Comparison of ENCODE assay signal across 1 cellular context in the genomic region with DNA sequence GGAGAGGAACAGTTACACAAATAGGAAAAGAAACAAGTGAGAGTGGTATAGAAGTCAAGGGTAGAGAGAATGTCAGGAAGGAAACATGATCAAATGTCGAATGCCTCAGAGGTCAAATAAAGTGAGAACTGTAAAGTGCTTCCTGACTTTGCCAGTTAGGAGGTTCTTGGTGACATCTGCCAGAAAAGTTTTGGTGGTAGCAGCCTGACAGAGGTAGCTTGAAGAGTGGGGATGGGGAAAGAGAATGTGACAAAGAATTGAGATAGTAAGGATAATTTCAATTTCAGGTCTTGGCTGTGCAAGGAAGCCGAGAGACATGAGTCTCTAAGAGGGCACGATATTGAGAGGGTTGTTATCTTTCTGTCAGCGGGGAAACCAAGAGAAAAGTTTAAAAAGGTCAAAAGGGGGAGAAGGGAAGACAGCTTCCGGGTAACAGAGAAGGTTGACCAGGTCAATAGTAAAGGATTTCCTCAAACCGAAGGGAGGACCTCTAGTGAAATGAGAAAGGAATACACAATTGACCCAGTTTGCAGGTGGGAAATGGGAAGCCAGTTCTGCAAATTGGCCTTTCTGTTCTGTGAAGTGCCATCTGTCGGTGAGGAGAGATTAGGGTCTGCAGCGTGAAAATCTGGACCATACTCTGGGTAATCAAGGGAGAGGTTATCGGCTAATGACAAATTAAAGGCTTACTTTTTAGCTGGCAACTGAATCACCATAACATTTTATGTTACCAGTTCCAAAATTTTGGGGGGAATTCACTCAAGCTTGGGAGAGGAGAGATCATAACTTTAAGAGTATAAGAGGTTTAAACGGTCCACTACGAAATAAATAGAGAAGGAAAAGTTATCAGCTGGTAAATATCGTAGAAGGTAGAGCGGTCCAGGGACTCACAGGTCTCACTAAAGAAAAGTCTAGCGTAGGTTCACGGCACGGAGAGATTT.
TF ChIP-seq lines count a peak whose summit lies in the region.

No MANE protein-coding gene starts in this region.

TF ChIP-seq in HepG2, 621 proteins besides CTCF, POLR2A, EP300 and RAD21 (continued from another document and continues in another):
- TF ChIP-seq, protein P1, sequence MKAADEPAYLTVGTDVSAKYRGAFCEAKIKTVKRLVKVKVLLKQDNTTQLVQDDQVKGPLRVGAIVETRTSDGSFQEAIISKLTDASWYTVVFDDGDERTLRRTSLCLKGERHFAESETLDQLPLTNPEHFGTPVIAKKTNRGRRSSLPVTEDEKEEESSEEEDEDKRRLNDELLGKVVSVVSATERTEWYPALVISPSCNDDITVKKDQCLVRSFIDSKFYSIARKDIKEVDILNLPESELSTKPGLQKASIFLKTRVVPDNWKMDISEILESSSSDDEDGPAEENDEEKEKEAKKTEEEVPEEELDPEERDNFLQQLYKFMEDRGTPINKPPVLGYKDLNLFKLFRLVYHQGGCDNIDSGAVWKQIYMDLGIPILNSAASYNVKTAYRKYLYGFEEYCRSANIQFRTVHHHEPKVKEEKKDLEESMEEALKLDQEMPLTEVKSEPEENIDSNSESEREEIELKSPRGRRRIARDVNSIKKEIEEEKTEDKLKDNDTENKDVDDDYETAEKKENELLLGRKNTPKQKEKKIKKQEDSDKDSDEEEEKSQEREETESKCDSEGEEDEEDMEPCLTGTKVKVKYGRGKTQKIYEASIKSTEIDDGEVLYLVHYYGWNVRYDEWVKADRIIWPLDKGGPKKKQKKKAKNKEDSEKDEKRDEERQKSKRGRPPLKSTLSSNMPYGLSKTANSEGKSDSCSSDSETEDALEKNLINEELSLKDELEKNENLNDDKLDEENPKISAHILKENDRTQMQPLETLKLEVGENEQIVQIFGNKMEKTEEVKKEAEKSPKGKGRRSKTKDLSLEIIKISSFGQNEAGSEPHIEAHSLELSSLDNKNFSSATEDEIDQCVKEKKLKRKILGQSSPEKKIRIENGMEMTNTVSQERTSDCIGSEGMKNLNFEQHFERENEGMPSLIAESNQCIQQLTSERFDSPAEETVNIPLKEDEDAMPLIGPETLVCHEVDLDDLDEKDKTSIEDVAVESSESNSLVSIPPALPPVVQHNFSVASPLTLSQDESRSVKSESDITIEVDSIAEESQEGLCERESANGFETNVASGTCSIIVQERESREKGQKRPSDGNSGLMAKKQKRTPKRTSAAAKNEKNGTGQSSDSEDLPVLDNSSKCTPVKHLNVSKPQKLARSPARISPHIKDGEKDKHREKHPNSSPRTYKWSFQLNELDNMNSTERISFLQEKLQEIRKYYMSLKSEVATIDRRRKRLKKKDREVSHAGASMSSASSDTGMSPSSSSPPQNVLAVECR (CRISPR knock-in tag; IDR thresholded peaks at IDR 0.05; ENCODE audit: borderline replicate concordance) = no peak
- TF ChIP-seq ZNF629 (CRISPR knock-in tag; conservative IDR thresholded peaks at IDR 0.05) (peak; percentile 98), ZNF431 (CRISPR knock-in tag; IDR thresholded peaks at IDR 0.05; ENCODE audit: borderline replicate concordance, low read depth) (no peak), RFX3 (CRISPR knock-in tag; IDR thresholded peaks at IDR 0.05) (no peak), NR2F1 (CRISPR knock-in tag; IDR thresholded peaks at IDR 0.05) (no peak; a peak in 1 of 4 replicates), ARID2 (CRISPR knock-in tag; IDR thresholded peaks at IDR 0.05; ENCODE audit: borderline replicate concordance) (no peak), NFIB (CRISPR knock-in tag; IDR thresholded peaks at IDR 0.05; ENCODE audit: borderline replicate concordance) (no peak), ZNF747 (CRISPR knock-in tag; IDR thresholded peaks at IDR 0.05; ENCODE audit: borderline replicate concordance) (no peak), ZNF180 (CRISPR knock-in tag; IDR thresholded peaks at IDR 0.05; ENCODE audit: borderline replicate concordance, low read depth) (no peak), TSC22D2 (CRISPR knock-in tag; IDR thresholded peaks at IDR 0.05; ENCODE audit: borderline replicate concordance) (no peak), SCMH1 (CRISPR knock-in tag; IDR thresholded peaks at IDR 0.05; ENCODE audit: borderline replicate concordance) (no peak), RCOR2 (CRISPR knock-in tag; IDR thresholded peaks at IDR 0.05) (0 out of 2 replicates have a peak, but pooled peaks have one; percentile 65), ZNF496 (CRISPR knock-in tag; IDR thresholded peaks at IDR 0.05; ENCODE audit: insufficient replicate concordance) (no peak), ZNF737 (CRISPR knock-in tag; IDR thresholded peaks at IDR 0.05; ENCODE audit: borderline replicate concordance) (no peak), KLF13 (CRISPR knock-in tag; IDR thresholded peaks at IDR 0.05) (no peak), GATAD2A (CRISPR knock-in tag; IDR thresholded peaks at IDR 0.05) (peak; percentile 52; the same call in 1 of the 2 replicates), ZSCAN29 (CRISPR knock-in tag; conservative IDR thresholded peaks at IDR 0.05) (no peak), ELF1 (CRISPR knock-in tag; IDR thresholded peaks at IDR 0.05) (peak; percentile 81), ZNF567 (CRISPR knock-in tag; IDR thresholded peaks at IDR 0.05; ENCODE audit: borderline replicate concordance) (no peak), MATR3 (CRISPR knock-in tag; IDR thresholded peaks at IDR 0.05) (no peak), RBM22 (optimal IDR thresholded peaks at IDR 0.05; ENCODE audit: low read length) (no peak), KDM5B (CRISPR knock-in tag; IDR thresholded peaks at IDR 0.05; ENCODE audit: borderline replicate concordance) (no peak), ZNF816 (CRISPR knock-in tag; IDR thresholded peaks at IDR 0.05; ENCODE audit: borderline replicate concordance) (no peak), RXRB (CRISPR knock-in tag; IDR thresholded peaks at IDR 0.05; ENCODE audit: borderline replicate concordance) (peak; percentile 28; the same call in 1 of the 2 replicates)
- TF ChIP-seq, protein P2, sequence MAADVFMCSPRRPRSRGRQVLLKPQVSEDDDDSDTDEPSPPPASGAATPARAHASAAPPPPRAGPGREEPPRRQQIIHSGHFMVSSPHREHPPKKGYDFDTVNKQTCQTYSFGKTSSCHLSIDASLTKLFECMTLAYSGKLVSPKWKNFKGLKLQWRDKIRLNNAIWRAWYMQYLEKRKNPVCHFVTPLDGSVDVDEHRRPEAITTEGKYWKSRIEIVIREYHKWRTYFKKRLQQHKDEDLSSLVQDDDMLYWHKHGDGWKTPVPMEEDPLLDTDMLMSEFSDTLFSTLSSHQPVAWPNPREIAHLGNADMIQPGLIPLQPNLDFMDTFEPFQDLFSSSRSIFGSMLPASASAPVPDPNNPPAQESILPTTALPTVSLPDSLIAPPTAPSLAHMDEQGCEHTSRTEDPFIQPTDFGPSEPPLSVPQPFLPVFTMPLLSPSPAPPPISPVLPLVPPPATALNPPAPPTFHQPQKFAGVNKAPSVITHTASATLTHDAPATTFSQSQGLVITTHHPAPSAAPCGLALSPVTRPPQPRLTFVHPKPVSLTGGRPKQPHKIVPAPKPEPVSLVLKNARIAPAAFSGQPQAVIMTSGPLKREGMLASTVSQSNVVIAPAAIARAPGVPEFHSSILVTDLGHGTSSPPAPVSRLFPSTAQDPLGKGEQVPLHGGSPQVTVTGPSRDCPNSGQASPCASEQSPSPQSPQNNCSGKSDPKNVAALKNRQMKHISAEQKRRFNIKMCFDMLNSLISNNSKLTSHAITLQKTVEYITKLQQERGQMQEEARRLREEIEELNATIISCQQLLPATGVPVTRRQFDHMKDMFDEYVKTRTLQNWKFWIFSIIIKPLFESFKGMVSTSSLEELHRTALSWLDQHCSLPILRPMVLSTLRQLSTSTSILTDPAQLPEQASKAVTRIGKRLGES (CRISPR knock-in tag; IDR thresholded peaks at IDR 0.05; ENCODE audit: borderline replicate concordance) = no peak
- TF ChIP-seq, protein P3, sequence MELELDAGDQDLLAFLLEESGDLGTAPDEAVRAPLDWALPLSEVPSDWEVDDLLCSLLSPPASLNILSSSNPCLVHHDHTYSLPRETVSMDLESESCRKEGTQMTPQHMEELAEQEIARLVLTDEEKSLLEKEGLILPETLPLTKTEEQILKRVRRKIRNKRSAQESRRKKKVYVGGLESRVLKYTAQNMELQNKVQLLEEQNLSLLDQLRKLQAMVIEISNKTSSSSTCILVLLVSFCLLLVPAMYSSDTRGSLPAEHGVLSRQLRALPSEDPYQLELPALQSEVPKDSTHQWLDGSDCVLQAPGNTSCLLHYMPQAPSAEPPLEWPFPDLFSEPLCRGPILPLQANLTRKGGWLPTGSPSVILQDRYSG (CRISPR knock-in tag; IDR thresholded peaks at IDR 0.05) = no peak
- TF ChIP-seq, protein P4, sequence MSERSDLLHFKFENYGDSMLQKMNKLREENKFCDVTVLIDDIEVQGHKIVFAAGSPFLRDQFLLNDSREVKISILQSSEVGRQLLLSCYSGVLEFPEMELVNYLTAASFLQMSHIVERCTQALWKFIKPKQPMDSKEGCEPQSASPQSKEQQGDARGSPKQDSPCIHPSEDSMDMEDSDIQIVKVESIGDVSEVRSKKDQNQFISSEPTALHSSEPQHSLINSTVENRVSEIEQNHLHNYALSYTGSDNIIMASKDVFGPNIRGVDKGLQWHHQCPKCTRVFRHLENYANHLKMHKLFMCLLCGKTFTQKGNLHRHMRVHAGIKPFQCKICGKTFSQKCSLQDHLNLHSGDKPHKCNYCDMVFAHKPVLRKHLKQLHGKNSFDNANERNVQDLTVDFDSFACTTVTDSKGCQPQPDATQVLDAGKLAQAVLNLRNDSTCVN (CRISPR knock-in tag; IDR thresholded peaks at IDR 0.05; ENCODE audit: borderline replicate concordance) = no peak
- TF ChIP-seq, protein P5, sequence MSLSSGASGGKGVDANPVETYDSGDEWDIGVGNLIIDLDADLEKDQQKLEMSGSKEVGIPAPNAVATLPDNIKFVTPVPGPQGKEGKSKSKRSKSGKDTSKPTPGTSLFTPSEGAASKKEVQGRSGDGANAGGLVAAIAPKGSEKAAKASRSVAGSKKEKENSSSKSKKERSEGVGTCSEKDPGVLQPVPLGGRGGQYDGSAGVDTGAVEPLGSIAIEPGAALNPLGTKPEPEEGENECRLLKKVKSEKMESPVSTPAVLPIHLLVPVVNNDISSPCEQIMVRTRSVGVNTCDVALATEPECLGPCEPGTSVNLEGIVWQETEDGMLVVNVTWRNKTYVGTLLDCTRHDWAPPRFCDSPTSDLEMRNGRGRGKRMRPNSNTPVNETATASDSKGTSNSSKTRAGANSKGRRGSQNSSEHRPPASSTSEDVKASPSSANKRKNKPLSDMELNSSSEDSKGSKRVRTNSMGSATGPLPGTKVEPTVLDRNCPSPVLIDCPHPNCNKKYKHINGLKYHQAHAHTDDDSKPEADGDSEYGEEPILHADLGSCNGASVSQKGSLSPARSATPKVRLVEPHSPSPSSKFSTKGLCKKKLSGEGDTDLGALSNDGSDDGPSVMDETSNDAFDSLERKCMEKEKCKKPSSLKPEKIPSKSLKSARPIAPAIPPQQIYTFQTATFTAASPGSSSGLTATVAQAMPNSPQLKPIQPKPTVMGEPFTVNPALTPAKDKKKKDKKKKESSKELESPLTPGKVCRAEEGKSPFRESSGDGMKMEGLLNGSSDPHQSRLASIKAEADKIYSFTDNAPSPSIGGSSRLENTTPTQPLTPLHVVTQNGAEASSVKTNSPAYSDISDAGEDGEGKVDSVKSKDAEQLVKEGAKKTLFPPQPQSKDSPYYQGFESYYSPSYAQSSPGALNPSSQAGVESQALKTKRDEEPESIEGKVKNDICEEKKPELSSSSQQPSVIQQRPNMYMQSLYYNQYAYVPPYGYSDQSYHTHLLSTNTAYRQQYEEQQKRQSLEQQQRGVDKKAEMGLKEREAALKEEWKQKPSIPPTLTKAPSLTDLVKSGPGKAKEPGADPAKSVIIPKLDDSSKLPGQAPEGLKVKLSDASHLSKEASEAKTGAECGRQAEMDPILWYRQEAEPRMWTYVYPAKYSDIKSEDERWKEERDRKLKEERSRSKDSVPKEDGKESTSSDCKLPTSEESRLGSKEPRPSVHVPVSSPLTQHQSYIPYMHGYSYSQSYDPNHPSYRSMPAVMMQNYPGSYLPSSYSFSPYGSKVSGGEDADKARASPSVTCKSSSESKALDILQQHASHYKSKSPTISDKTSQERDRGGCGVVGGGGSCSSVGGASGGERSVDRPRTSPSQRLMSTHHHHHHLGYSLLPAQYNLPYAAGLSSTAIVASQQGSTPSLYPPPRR (CRISPR knock-in tag; IDR thresholded peaks at IDR 0.05; ENCODE audit: borderline replicate concordance) = no peak
- TF ChIP-seq, protein P6, sequence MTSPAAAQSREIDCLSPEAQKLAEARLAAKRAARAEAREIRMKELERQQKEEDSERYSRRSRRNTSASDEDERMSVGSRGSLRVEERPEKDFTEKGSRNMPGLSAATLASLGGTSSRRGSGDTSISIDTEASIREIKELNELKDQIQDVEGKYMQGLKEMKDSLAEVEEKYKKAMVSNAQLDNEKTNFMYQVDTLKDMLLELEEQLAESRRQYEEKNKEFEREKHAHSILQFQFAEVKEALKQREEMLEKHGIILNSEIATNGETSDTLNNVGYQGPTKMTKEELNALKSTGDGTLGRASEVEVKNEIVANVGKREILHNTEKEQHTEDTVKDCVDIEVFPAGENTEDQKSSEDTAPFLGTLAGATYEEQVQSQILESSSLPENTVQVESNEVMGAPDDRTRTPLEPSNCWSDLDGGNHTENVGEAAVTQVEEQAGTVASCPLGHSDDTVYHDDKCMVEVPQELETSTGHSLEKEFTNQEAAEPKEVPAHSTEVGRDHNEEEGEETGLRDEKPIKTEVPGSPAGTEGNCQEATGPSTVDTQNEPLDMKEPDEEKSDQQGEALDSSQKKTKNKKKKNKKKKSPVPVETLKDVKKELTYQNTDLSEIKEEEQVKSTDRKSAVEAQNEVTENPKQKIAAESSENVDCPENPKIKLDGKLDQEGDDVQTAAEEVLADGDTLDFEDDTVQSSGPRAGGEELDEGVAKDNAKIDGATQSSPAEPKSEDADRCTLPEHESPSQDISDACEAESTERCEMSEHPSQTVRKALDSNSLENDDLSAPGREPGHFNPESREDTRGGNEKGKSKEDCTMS (CRISPR knock-in tag; conservative IDR thresholded peaks at IDR 0.05) = no peak; the same call in 1 of the 2 replicates
- TF ChIP-seq, protein P7, sequence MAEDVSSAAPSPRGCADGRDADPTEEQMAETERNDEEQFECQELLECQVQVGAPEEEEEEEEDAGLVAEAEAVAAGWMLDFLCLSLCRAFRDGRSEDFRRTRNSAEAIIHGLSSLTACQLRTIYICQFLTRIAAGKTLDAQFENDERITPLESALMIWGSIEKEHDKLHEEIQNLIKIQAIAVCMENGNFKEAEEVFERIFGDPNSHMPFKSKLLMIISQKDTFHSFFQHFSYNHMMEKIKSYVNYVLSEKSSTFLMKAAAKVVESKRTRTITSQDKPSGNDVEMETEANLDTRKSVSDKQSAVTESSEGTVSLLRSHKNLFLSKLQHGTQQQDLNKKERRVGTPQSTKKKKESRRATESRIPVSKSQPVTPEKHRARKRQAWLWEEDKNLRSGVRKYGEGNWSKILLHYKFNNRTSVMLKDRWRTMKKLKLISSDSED (CRISPR knock-in tag; IDR thresholded peaks at IDR 0.05) = no peak
- TF ChIP-seq, protein P8, sequence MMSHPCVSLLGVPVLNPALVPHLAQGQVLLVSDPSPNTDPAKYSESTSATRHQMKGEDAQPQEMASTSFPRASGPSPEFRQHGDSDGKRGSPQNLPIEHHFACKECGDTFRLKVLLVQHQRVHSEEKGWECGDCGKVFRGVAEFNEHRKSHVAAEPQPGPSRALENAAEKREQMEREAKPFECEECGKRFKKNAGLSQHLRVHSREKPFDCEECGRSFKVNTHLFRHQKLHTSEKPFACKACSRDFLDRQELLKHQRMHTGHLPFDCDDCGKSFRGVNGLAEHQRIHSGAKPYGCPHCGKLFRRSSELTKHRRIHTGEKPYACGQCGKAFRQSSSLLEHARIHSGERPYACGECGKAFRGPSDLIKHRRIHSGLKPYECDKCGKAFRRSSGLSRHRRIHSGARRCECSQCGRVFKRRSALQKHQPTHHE (CRISPR knock-in tag; IDR thresholded peaks at IDR 0.05; ENCODE audit: borderline replicate concordance) = no peak
